In genomic region chr15:90421527-90421926, GRCh38 we compare ENCODE assay signal across 15 cellular contexts. TPM values are rescaled to one million over a fixed set of nuclear protein-coding genes. Genes with fewer than 3 reads are reported as not detected.
DNase-seq lines count a peak whose midpoint lies in the region; TF ChIP-seq lines count a peak whose summit lies in the region.
"Had no signal": no experiment of that assay in that cellular context is flagged by ENCODE, and none has a peak within 500 bp of the region (broad histone marks: within the 10 kb centered on the region; RNA-seq: fewer than 3 reads in every experiment).

No MANE protein-coding gene starts in this region.

- H3K36me3 ChIP-seq in HEK293 (ENCODE audit: control insufficient read depth in 2 of 2, insufficient read depth in 1 of 2, low read length in 2 of 2) (no peaks in the 10 kb centered on the region), sigmoid colon (no peaks in the 10 kb centered on the region)
- H3K36me3 ChIP-seq: cardiac muscle cell had no signal

- H3K27me3 ChIP-seq in sigmoid colon = no peaks in the 10 kb centered on the region
- H3K27me3 ChIP-seq: cardiac muscle cell had no signal

- 83 to 91% methylated on average over 3 of the region's 3 CpGs for WGBS in sigmoid colon, 2 donors

- no peak for TF ChIP-seq POLR2A in sigmoid colon (IDR thresholded peaks at IDR 0.05)

- H3K27ac ChIP-seq in HEK293 (ENCODE audit: extremely low read depth, low read depth, low read length) (no peak overlapping the region), sigmoid colon (peak overlapping the region; percentile 77 to 89 (median 82))
- H3K27ac ChIP-seq: cardiac muscle cell, parathyroid adenoma had no signal

- H3K36me3 Mint-ChIP-seq in activated naive CD8-positive, alpha-beta T cell = peaks cover 8% of the 10 kb centered on the region
- H3K36me3 Mint-ChIP-seq in T-helper 2 cell treated with Interferon-gamma antibody and Interleukin-4, amounts not matched to agents 5 μg/mL and 100 μg/mL, for 36 hours (ENCODE audit: low read depth) = peaks cover 23% of the 10 kb centered on the region

- H3K9me3 Mint-ChIP-seq in activated naive CD8-positive, alpha-beta T cell (ENCODE audit: low read depth) = no peaks in the 10 kb centered on the region
- H3K9me3 Mint-ChIP-seq in T-helper 2 cell treated with Interferon-gamma antibody and Interleukin-4, amounts not matched to agents 5 μg/mL and 100 μg/mL, for 36 hours = no peaks in the 10 kb centered on the region
- H3K9me3 Mint-ChIP-seq: CD8-positive, alpha-beta memory T cell had no signal

- POLR2A ChIA-PET in HEK293 (lab: Yijun Ruan, JAX) = interaction anchor here (1.4 kb wide), 1 partner anchor 34 kb away, joined by 6 read pairs; the partner anchor contains the start of gene IQGAP1

- TF ChIP-seq CTCF in HEK293 (tag by site-specific recombination; IDR thresholded peaks at IDR 0.05) = no peak
- TF ChIP-seq CTCF in sigmoid colon (IDR thresholded peaks at IDR 0.05) = no peak

- peak; percentile 46 for DNase-seq in iris pigment epithelial cell (ENCODE audit: low read depth)
- no peak for DNase-seq in sigmoid colon
- no peak for DNase-seq in T-helper 2 cell treated with Interferon-gamma antibody and Interleukin-4, amounts not matched to agents 5 μg/mL and 100 μg/mL, for 36 hours (ENCODE audit: low spot score)
- DNase-seq in GM19240 (ENCODE audit: insufficient read length, low spot score) = no peak
- DNase-seq in NCI-H1105 (lab: John Stamatoyannopoulos, UW) = no peak
- DNase-seq in GOT3 (lab: John Stamatoyannopoulos, UW) = no peak
- DNase-seq: activated CD8-positive, alpha-beta memory T cell treated with anti-CD3 and anti-CD28 coated beads for 24 hours; activated naive CD4-positive, alpha-beta T cell; CD8-positive, alpha-beta memory T cell; MV-4-11; stimulated activated CD4-positive, alpha-beta T cell treated with anti-CD3 and anti-CD28 coated beads, Interleukin-15, amount 100 ng/mL, for 24 hours had no signal

- peak overlapping the region; percentile 54 for H3K27ac Mint-ChIP-seq in activated naive CD8-positive, alpha-beta T cell
- no peak overlapping the region for H3K27ac Mint-ChIP-seq in T-helper 2 cell treated with Interferon-gamma antibody and Interleukin-4, amounts not matched to agents 5 μg/mL and 100 μg/mL, for 36 hours

- H3K4me3 Mint-ChIP-seq in activated naive CD8-positive, alpha-beta T cell = no peak overlapping the region
- no peak overlapping the region for H3K4me3 Mint-ChIP-seq in T-helper 2 cell treated with Interferon-gamma antibody and Interleukin-4, amounts not matched to agents 5 μg/mL and 100 μg/mL, for 36 hours

- CTCF ChIA-PET in HEK293 (lab: Yijun Ruan, JAX) = interaction anchor here (0.7 to 1.2 kb wide), 5 partner anchors 39 to 128 kb away, joined by 3 to 6 read pairs (median 4); no protein-coding TSS in a partner anchor

- no peaks in the 10 kb centered on the region for H3K27me3 Mint-ChIP-seq in activated naive CD8-positive, alpha-beta T cell
- H3K27me3 Mint-ChIP-seq in T-helper 2 cell treated with Interferon-gamma antibody and Interleukin-4, amounts not matched to agents 5 μg/mL and 100 μg/mL, for 36 hours (ENCODE audit: low read depth) = no peaks in the 10 kb centered on the region
- H3K27me3 Mint-ChIP-seq: CD8-positive, alpha-beta memory T cell had no signal

- H3K9me3 ChIP-seq in HEK293 (ENCODE audit: control insufficient read depth, insufficient read depth, low read depth, low read length) (no peaks in the 10 kb centered on the region), sigmoid colon (no peaks in the 10 kb centered on the region)

- intact Hi-C loops in sigmoid colon (cut with DNase I) = loop anchor here (5.0 kb wide), 1 partner anchor 104 kb away; no protein-coding TSS in a partner anchor

- no peak for TF ChIP-seq EP300 in sigmoid colon (IDR thresholded peaks at IDR 0.05)

- peaks cover 32% of the 10 kb centered on the region for H3K4me1 ChIP-seq in HEK293 (ENCODE audit: control insufficient read depth, insufficient read depth, low read length)
- peaks cover 0 to 85% (median 70%) of the 10 kb centered on the region in 4 donors for H3K4me1 ChIP-seq in sigmoid colon

- H3K4me3 ChIP-seq in HEK293 (ENCODE audit: low read depth, low read length) (no peak overlapping the region), sigmoid colon (no peak overlapping the region)
- H3K4me3 ChIP-seq: cardiac muscle cell had no signal

- H3K4me1 Mint-ChIP-seq in activated naive CD8-positive, alpha-beta T cell (ENCODE audit: low read depth) = peaks cover 64% of the 10 kb centered on the region
- H3K4me1 Mint-ChIP-seq in T-helper 2 cell treated with Interferon-gamma antibody and Interleukin-4, amounts not matched to agents 5 μg/mL and 100 μg/mL, for 36 hours (ENCODE audit: low read depth) = peaks cover 46% of the 10 kb centered on the region

TF ChIP-seq in HEK293, 187 proteins besides CTCF, POLR2A, EP300 and RAD21:
- peak; percentile 76 for TF ChIP-seq ZNF600 (tag by site-specific recombination; IDR thresholded peaks at IDR 0.05)
- TF ChIP-seq OSR2 (tag by site-specific recombination; IDR thresholded peaks at IDR 0.05) = 0 out of 2 replicates have a peak, but pooled peaks have one; percentile 7
- peak; percentile 60 for TF ChIP-seq ZBTB17 (tag by site-specific recombination; IDR thresholded peaks at IDR 0.05)
- no peak for TF ChIP-seq TSHZ1 (tag by site-specific recombination; IDR thresholded peaks at IDR 0.05; ENCODE audit: borderline replicate concordance)
- TF ChIP-seq PBX3 (CRISPR knock-in tag; IDR thresholded peaks at IDR 0.05) = no peak
- TF ChIP-seq PRDM10 (tag by site-specific recombination; IDR thresholded peaks at IDR 0.05) = 0 out of 2 replicates have a peak, but pooled peaks have one; percentile 27
- 0 out of 2 replicates have a peak, but pooled peaks have one; percentile 23 for TF ChIP-seq ZEB2 (tag by site-specific recombination; IDR thresholded peaks at IDR 0.05)

RNA-seq across cellular contexts. Expression of gene IQGAP1, which starts 33.5 kb away (rescaled TPM):
- total RNA-seq in sigmoid colon = 100 to 1,000 TPM; 135 to 283 (median 183) TPM
- 100 to 1,000 TPM in 1 of 3 donors, 10 to 100 TPM in 2; 96.7 to 120 (median 97.6) TPM for polyA plus RNA-seq in sigmoid colon
